In genomic region chr2:97113050-97113881, GRCh38 we compare ENCODE assay signal across 8 cellular contexts. TPM values are rescaled to one million over a fixed set of nuclear protein-coding genes. Genes with fewer than 3 reads are reported as not detected.
DNase-seq lines count a peak whose midpoint lies in the region; ATAC-seq and TF ChIP-seq lines count a peak whose summit lies in the region.
"Not testable (repeated sequence)": the region's sequence is repeated elsewhere in the genome, so short reads cannot be mapped to it uniquely, and the experiment has no call there.

Gene ANKRD36 (plus strand): TSS chr2:97113153. CDS start chr2:97113740, 587 bp downstream.

- not testable (repeated sequence) for H3K27me3 ChIP-seq in Caco-2 (replicated peaks; ENCODE audit: control insufficient read depth, insufficient read depth, low read length)

- H3K36me3 Mint-ChIP-seq in Caco-2 (ENCODE audit: insufficient read depth, unreplicated experiment); activated naive CD8-positive, alpha-beta T cell treated with anti-CD3 and anti-CD28 coated beads, Interleukin-2, amount 50 U/mL, for 24 hours (ENCODE audit: low read depth); nephron (ENCODE audit: low read depth): not testable (repeated sequence)

- POLR2A ChIA-PET in Caco-2 (lab: Charles Lee), result not testable (repeated sequence)

- H3K9me3 ChIP-seq in Caco-2, result not testable (repeated sequence)

- peak within 1 kb of the TSS; percentile 79 for H3K4me3 ChIP-seq in Caco-2 (ENCODE audit: low read depth, low read length)

- H3K27me3 Mint-ChIP-seq in Caco-2 (ENCODE audit: insufficient read depth, unreplicated experiment) (peaks cover 10% of the 10 kb centered on the region), nephron (ENCODE audit: low read depth) (peaks cover 20% of the 10 kb centered on the region)
- not testable (repeated sequence) for H3K27me3 Mint-ChIP-seq in activated naive CD8-positive, alpha-beta T cell treated with anti-CD3 and anti-CD28 coated beads, Interleukin-2, amount 50 U/mL, for 24 hours

- ATAC-seq in GM19468 (IDR thresholded peaks at IDR 0.05; ENCODE audit: extremely low read depth, unreplicated experiment) (peak; percentile 82), HG03439 (IDR thresholded peaks at IDR 0.05; ENCODE audit: unreplicated experiment) (peak; percentile 92)
- ATAC-seq in activated naive CD8-positive, alpha-beta T cell treated with anti-CD3 and anti-CD28 coated beads, Interleukin-2, amount 50 U/mL, for 24 hours, result peak; percentile 95

- TF ChIP-seq CTCF in Caco-2 (IDR thresholded peaks at IDR 0.05; ENCODE audit: insufficient read depth in 1 of 2, low read depth in 1 of 2, low read length in 1 of 2, severe bottlenecking in 1 of 2, unreplicated experiment in 1 of 2) (peak in 1 of 2 experiments; percentile 59), nephron (IDR thresholded peaks at IDR 0.05; ENCODE audit: unreplicated experiment in 3 of 3) (peak; percentile 36 to 40 (median 37))

- H3K4me3 Mint-ChIP-seq in Caco-2 (ENCODE audit: unreplicated experiment), result peak within 1 kb of the TSS; percentile 91
- peak within 1 kb of the TSS; percentile 99 for H3K4me3 Mint-ChIP-seq in activated naive CD8-positive, alpha-beta T cell treated with anti-CD3 and anti-CD28 coated beads, Interleukin-2, amount 50 U/mL, for 24 hours
- H3K4me3 Mint-ChIP-seq in nephron, result peak within 1 kb of the TSS; percentile 99 to 100 (median 99)

- H3K36me3 ChIP-seq in Caco-2 (ENCODE audit: control insufficient read depth, insufficient read depth, low read length), result not testable (repeated sequence)

- not testable (repeated sequence) for H3K4me1 Mint-ChIP-seq in Caco-2 (ENCODE audit: low read depth, unreplicated experiment); activated naive CD8-positive, alpha-beta T cell treated with anti-CD3 and anti-CD28 coated beads, Interleukin-2, amount 50 U/mL, for 24 hours; nephron

- peak; percentile 87 to 93 for DNase-seq in Caco-2
- peak; percentile 64 to 92 (median 75) for DNase-seq in T-helper 1 cell
- DNase-seq in activated naive CD8-positive, alpha-beta T cell treated with anti-CD3 and anti-CD28 coated beads, Interleukin-2, amount 50 U/mL, for 24 hours, result peak; percentile 88
- peak; percentile 87 for DNase-seq in globus pallidus (ENCODE audit: low spot score)
- DNase-seq in stimulated activated CD8-positive, alpha-beta memory T cell treated with anti-CD3 and anti-CD28 coated beads, Interleukin-4, amount 100 ng/mL, for 24 hours (ENCODE audit: low read depth), result peak; percentile 75

- H3K27ac Mint-ChIP-seq in Caco-2 (ENCODE audit: unreplicated experiment), result peak within 1 kb of the TSS; percentile 85
- H3K27ac Mint-ChIP-seq in activated naive CD8-positive, alpha-beta T cell treated with anti-CD3 and anti-CD28 coated beads, Interleukin-2, amount 50 U/mL, for 24 hours, result peak within 1 kb of the TSS; percentile 99
- peak within 1 kb of the TSS; percentile 98 to 100 (median 99) for H3K27ac Mint-ChIP-seq in nephron

- H3K4me1 ChIP-seq in Caco-2, result not testable (repeated sequence)

- BruUV-seq in Caco-2 (replicated peaks; lab: Mats Ljungman, UMichigan), result not testable (repeated sequence)

- intact Hi-C loops in Caco-2 (cut with micrococcal nuclease; ENCODE audit: unreplicated experiment), result loop anchor here (2.0 kb wide), 1 partner anchor 244 kb away; no protein-coding TSS in a partner anchor

- CTCF ChIA-PET in Caco-2 (lab: Charles Lee), result interaction anchor here (0.6 to 1.3 kb wide), 4 partner anchors 101 to 255 kb away, joined by 3 to 8 read pairs (median 4); partner anchors contain the start of gene ANKRD39

- H3K9me3 Mint-ChIP-seq in Caco-2 (ENCODE audit: unreplicated experiment); activated naive CD8-positive, alpha-beta T cell treated with anti-CD3 and anti-CD28 coated beads, Interleukin-2, amount 50 U/mL, for 24 hours; nephron: not testable (repeated sequence)

RNA-seq across cellular contexts. Expression of gene ANKRD36, which starts in this region (rescaled TPM):
- 24.8 and 26.9 TPM in 2 replicates for total RNA-seq in Caco-2 (2022)

Comparison
In these comparisons a context has a peak if more than half of its experiments do, and no peak if none do; other contexts are left out.
1. Peak in every context shown above with its lines: DNase-seq, ATAC-seq and H3K4me3 ChIP-seq.